In genomic region chr6:37698264-37699137, GRCh38 we compare ENCODE assay signal across 8 cellular contexts. TPM values are rescaled to one million over a fixed set of nuclear protein-coding genes. Genes with fewer than 3 reads are reported as not detected.
DNase-seq lines count a peak whose midpoint lies in the region; ATAC-seq and TF ChIP-seq lines count a peak whose summit lies in the region.

No MANE protein-coding gene starts in this region.

- H3K9me3 Mint-ChIP-seq in MCF 10A (ENCODE audit: unreplicated experiment) = no peaks in the 10 kb centered on the region
- peaks cover 0 to 6% (median 2%) of the 10 kb centered on the region in 6 donors for H3K9me3 Mint-ChIP-seq in immature natural killer cell

- peak; percentile 68 for DNase-seq in DMS79 treated with DMSO at 0.1 percent for 48 hours (lab: John Stamatoyannopoulos, UW)
- DNase-seq in T-helper 22 cell (ENCODE audit: low read depth) = peak; percentile 49
- peak; percentile 29 for DNase-seq in MCF 10A (ENCODE audit: unreplicated experiment)
- peak; percentile 61 to 82 (median 70) for DNase-seq in immature natural killer cell
- DNase-seq in stimulated activated CD4-positive, alpha-beta T cell treated with anti-CD3 and anti-CD28 coated beads, Interleukin-15, amount 100 ng/mL, for 1 hour (ENCODE audit: low read depth in 1 of 2, low spot score in 1 of 2) = peak; percentile 47
- no peak for DNase-seq in NCI-H1048 (lab: John Stamatoyannopoulos, UW)

- H3K4me3 ChIP-seq in KMS-11 (IDR thresholded peaks at IDR 0.05; ENCODE audit: insufficient read depth, low read depth, low read length) = peak overlapping the region; percentile 48

- H4K20me1 ChIP-seq in KMS-11 (ENCODE audit: insufficient read depth) = no peaks in the 10 kb centered on the region

- H3K9ac ChIP-seq in KMS-11 = peak overlapping the region; percentile 56; the same call in 1 of the 2 replicates

- intact Hi-C loops in MCF 10A (cut with micrococcal nuclease) = no loop called here

- POLR2A ChIA-PET in MCF 10A (lab: Yijun Ruan, JAX) = interaction anchor here (0.7 to 1.0 kb wide), 2 partner anchors 161 to 290 kb away, joined by 3 read pairs; no protein-coding TSS in a partner anchor

- H3K27me3 Mint-ChIP-seq in MCF 10A (ENCODE audit: insufficient read depth, unreplicated experiment) (peaks cover 44% of the 10 kb centered on the region), immature natural killer cell (ENCODE audit: low read depth in 3 of 3) (peaks cover 28 to 40% (median 28%) of the 10 kb centered on the region in 3 donors)

- no peaks in the 10 kb centered on the region for H3K36me3 ChIP-seq in KMS-11 (ENCODE audit: insufficient read depth)

- H3K36me3 Mint-ChIP-seq in MCF 10A (ENCODE audit: insufficient read depth, unreplicated experiment) (no peaks in the 10 kb centered on the region), immature natural killer cell (peaks cover 0 to 5% (median 0%) of the 10 kb centered on the region in 3 donors)

- peak overlapping the region; percentile 96 for H2AFZ ChIP-seq in KMS-11 (ENCODE audit: low read depth)

- no TSS peak for BruUV-seq in MCF 10A (replicated peaks; lab: Mats Ljungman, UMichigan)

- H3K4me3 Mint-ChIP-seq in MCF 10A (ENCODE audit: unreplicated experiment) (peak overlapping the region; percentile 100), immature natural killer cell (peak overlapping the region; percentile 98 to 100 (median 99))

- ATAC-seq in GM19467 (IDR thresholded peaks at IDR 0.05; ENCODE audit: unreplicated experiment) = no peak

- peaks cover 8% of the 10 kb centered on the region; the same call in 1 of the 2 replicates for H3K27me3 ChIP-seq in KMS-11 (ENCODE audit: insufficient read depth, low read depth)

- H3K27ac ChIP-seq in KMS-11 = peak overlapping the region; percentile 68; the same call in 1 of the 2 replicates

- CTCF ChIA-PET in MCF 10A (lab: Yijun Ruan, JAX) = interaction anchor here (0.6 to 1.0 kb wide), 4 partner anchors 48 to 333 kb away, joined by 3 to 4 read pairs (median 4); no protein-coding TSS in a partner anchor

- H3K27ac Mint-ChIP-seq in MCF 10A (ENCODE audit: low read depth, unreplicated experiment) (peak overlapping the region; percentile 68), immature natural killer cell (peak overlapping the region; percentile 94 to 100 (median 96))

- TF ChIP-seq CTCF in KMS-11 (conservative IDR thresholded peaks at IDR 0.05; ENCODE audit: low read depth, low read length) = peak; percentile 35; the same call in 1 of the 2 replicates
- TF ChIP-seq CTCF in MCF 10A (IDR thresholded peaks at IDR 0.05; ENCODE audit: unreplicated experiment) = no peak

- peak overlapping the region; percentile 79 for H3K4me2 ChIP-seq in KMS-11

- H3K79me2 ChIP-seq in KMS-11 (ENCODE audit: insufficient read depth, low read depth) = no peaks in the 10 kb centered on the region

- H3K4me1 Mint-ChIP-seq in MCF 10A (ENCODE audit: insufficient read depth, unreplicated experiment) (peaks cover 6% of the 10 kb centered on the region), immature natural killer cell (peaks cover 36 to 40% of the 10 kb centered on the region in 2 donors)

- peaks cover 8% of the 10 kb centered on the region for H3K4me1 ChIP-seq in KMS-11 (ENCODE audit: low read depth, poor library complexity, severe bottlenecking)

RNA-seq across cellular contexts. Expression of gene MDGA1, which starts 0.8 kb away (rescaled TPM):
- total RNA-seq in MCF 10A (2022) = 0.05 TPM in 1 of 2 replicates, not detected in the other
- polyA plus RNA-seq in immature natural killer cell = 1 to 10 TPM in 1 of 3 donors, under 1 TPM in 1, not detected in 1; 0.72 to 2.4 TPM
